In the genomic region with DNA sequence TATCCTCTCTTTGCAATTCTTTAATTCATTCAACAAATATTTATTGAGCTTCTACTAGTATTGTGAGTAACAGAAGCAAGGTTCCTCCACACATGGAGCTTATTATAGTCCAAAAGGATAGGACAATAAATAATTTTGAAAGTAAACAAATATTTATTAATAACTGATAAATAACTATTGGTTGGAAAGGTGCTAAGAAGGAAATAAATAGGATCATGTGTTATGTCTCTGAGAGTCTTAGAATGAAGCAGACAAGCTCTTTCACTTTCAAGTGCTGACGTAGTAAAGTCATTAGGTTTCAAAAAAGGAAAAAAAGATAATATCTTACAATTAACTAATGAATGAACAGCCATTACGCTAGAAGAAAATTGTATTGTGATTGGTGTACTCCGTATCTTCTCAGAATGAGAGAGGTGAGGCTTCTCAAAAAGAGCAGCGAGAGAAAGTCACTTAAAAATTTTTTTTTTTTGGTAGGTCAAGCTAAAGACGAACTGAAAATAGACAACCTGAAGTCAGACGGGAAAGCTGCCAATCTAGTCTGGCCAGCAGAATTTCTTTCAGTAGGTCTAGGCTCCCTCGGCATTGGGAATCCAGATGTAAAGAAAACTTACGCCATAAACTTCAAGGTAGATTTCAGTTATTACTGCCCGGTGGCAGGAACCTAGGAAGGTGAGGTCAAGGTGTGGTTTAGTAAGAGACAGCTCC, we compare ENCODE assay signal across 8 cellular contexts. TPM values are rescaled to one million over a fixed set of nuclear protein-coding genes. Genes with fewer than 3 reads are reported as not detected.
DNase-seq lines count a peak whose midpoint lies in the region; ATAC-seq and TF ChIP-seq lines count a peak whose summit lies in the region.

No MANE protein-coding gene starts in this region.

- peaks cover 31% of the 10 kb centered on the region for H4K20me1 ChIP-seq in GM23338 (replicated peaks; ENCODE audit: insufficient read depth)

- peak overlapping the region; percentile 90 for H3K4me3 ChIP-seq in BE2C (ENCODE audit: low read depth, low read length)
- peak overlapping the region; percentile 91 for H3K4me3 ChIP-seq in GM23338
- H3K4me3 ChIP-seq in fibroblast of the aortic adventitia (ENCODE audit: low read depth, low read length) = peak overlapping the region; percentile 94
- peak overlapping the region; percentile 88 to 99 (median 96) for H3K4me3 ChIP-seq in skin epidermis

- H3K36me3 ChIP-seq in BE2C (no peaks in the 10 kb centered on the region; the same call in 1 of the 2 replicates), GM23338 (ENCODE audit: insufficient read depth) (no peaks in the 10 kb centered on the region)

- peak overlapping the region; percentile 85; the same call in 1 of the 2 replicates for H2AFZ ChIP-seq in GM23338

- DNase-seq in BE2C = no peak
- no peak for DNase-seq in GM23338 (ENCODE audit: low spot score)
- DNase-seq in SW480 (ENCODE audit: low spot score) = peak; percentile 4
- no peak for DNase-seq in fibroblast of the aortic adventitia (ENCODE audit: low read depth)
- no peak for DNase-seq in stimulated activated CD4-positive, alpha-beta T cell treated with anti-CD3 and anti-CD28 coated beads, Interleukin-2, amount 100 ng/mL, for 24 hours
- DNase-seq in activated CD4-positive, alpha-beta T cell treated with anti-CD3 and anti-CD28 coated beads for 4 hours = no peak
- no peak for DNase-seq in GOT3 (lab: John Stamatoyannopoulos, UW)

- peaks cover 8% of the 10 kb centered on the region; the same call in 2 of the 3 replicates for H3K9me3 Mint-ChIP-seq in GM23338

- H3K9me2 ChIP-seq in GM23338 (ENCODE audit: insufficient read depth) = no peaks in the 10 kb centered on the region

- peak overlapping the region; percentile 99 for H3K4me3 Mint-ChIP-seq in GM23338

- H3K4me1 ChIP-seq in BE2C (no peaks in the 10 kb centered on the region), GM23338 (ENCODE audit: insufficient read depth) (peaks cover 20% of the 10 kb centered on the region)

- no peak for ATAC-seq in GM23338

- peak overlapping the region; percentile 81 for H3K4me2 ChIP-seq in GM23338

- H3K27me3 Mint-ChIP-seq in GM23338 (ENCODE audit: insufficient read depth, low read depth, poor library complexity) = peaks cover 18% of the 10 kb centered on the region

- H3K9me3 ChIP-seq in BE2C = no peaks in the 10 kb centered on the region

- H3K27ac ChIP-seq in GM23338 (ENCODE audit: low read depth) (0 out of 2 replicates have a peak overlapping the region, but pooled peaks have one; percentile 82), skin epidermis (peak overlapping the region in 20 of 21 experiments; percentile 85 to 99 (median 95))

- TF ChIP-seq CTCF in BE2C (IDR thresholded peaks at IDR 0.05; ENCODE audit: low read depth, low read length) (no peak), GM23338 (conservative IDR thresholded peaks at IDR 0.05; ENCODE audit: low read depth in 2 of 2) (no peak), fibroblast of the aortic adventitia (IDR thresholded peaks at IDR 0.05; ENCODE audit: insufficient read depth, low read length) (no peak)

- H3K79me2 ChIP-seq in GM23338 (replicated peaks; ENCODE audit: insufficient read depth) = peaks cover 43% of the 10 kb centered on the region

- peaks cover 15% of the 10 kb centered on the region for H3K4me1 Mint-ChIP-seq in GM23338

- no peaks in the 10 kb centered on the region for H3F3A ChIP-seq in GM23338 (replicated peaks; ENCODE audit: low read depth)

- H3K27ac Mint-ChIP-seq in GM23338 = peak overlapping the region; percentile 99

- H3K27me3 ChIP-seq in BE2C = peaks cover 3% of the 10 kb centered on the region
- peaks cover 6% of the 10 kb centered on the region for H3K27me3 ChIP-seq in GM23338 (ENCODE audit: insufficient read depth)

- peaks cover 8% of the 10 kb centered on the region; the same call in 1 of the 3 replicates for H3K36me3 Mint-ChIP-seq in GM23338 (ENCODE audit: low read depth)

TF ChIP-seq in GM23338, 12 proteins besides CTCF, POLR2A, EP300 and RAD21:
- no peak for TF ChIP-seq ZNF114 (CRISPR knock-in tag; IDR thresholded peaks at IDR 0.05)

RNA-seq across cellular contexts. Expression of a gene that starts 0.6 kb away (rescaled TPM):
- polyA plus RNA-seq in BE2C (2012; ENCODE audit: insufficient read depth, insufficient read length, low read depth) = 11.9 TPM
- 38.3 and 56.7 TPM in 2 replicates for total RNA-seq in GM23338 (2014; rRNA removed; shearing (Covaris generic))
- 12.6 and 15.4 TPM in 2 replicates for polyA plus RNA-seq in GM23338 (2016; fragmentation: Nextera tagmentation; extraction: Ambion mirVana)
- 20.2 and 24.2 TPM in 2 replicates for total RNA-seq in fibroblast of the aortic adventitia (ENCODE audit: low replicate concordance)

RNA-seq across cellular contexts. Expression of a gene that starts 47.7 kb away (rescaled TPM):
- not detected for polyA plus RNA-seq in BE2C (2012; ENCODE audit: insufficient read depth, insufficient read length, low read depth)
- 3.1 and 4.1 TPM in 2 replicates for total RNA-seq in GM23338 (2014; rRNA removed; shearing (Covaris generic))
- 4.2 and 4.9 TPM in 2 replicates for polyA plus RNA-seq in GM23338 (2016; fragmentation: Nextera tagmentation; extraction: Ambion mirVana)
- total RNA-seq in fibroblast of the aortic adventitia (ENCODE audit: low replicate concordance) = under 0.01 TPM in 1 of 2 replicates, not detected in the other
